ENCODE assay signal across 8 cellular contexts in genomic region chr2:177552414-177553175, GRCh38.
DNase-seq lines count a peak whose midpoint lies in the region; ATAC-seq and TF ChIP-seq lines count a peak whose summit lies in the region.

No MANE protein-coding gene starts in this region.

- H3K36me3 Mint-ChIP-seq in endothelial cell (ENCODE audit: low read depth, unreplicated experiment), result no peaks in the 10 kb centered on the region

- H3K27ac ChIP-seq in mesodermal cell (ENCODE audit: low read depth, low read length, severe bottlenecking), result peak overlapping the region; percentile 99

- DNase-seq in Caki2 (ENCODE audit: low read depth), result peak; percentile 93
- DNase-seq in HUDEP-2 (lab: John Stamatoyannopoulos, UW; ENCODE audit: unreplicated experiment in 76 of 76), result peak in 75 of 76 experiments; percentile 20 to 93 (median 79)
- peak; percentile 81 for DNase-seq in NOMO-1 treated with dmso at 0.1 percent for 144 hours (lab: John Stamatoyannopoulos, UW; ENCODE audit: unreplicated experiment)
- peak; percentile 86 for DNase-seq in activated CD8-positive, alpha-beta memory T cell treated with anti-CD3 and anti-CD28 coated beads, Interleukin-2, amount 50 U/mL, for 4 hours
- peak; percentile 85 for DNase-seq in endothelial cell (ENCODE audit: low spot score)
- DNase-seq in stimulated activated CD8-positive, alpha-beta memory T cell treated with anti-CD3 and anti-CD28 coated beads, Interleukin-15, amount 100 ng/mL, for 1 hour (ENCODE audit: low read depth), result peak; percentile 76

- peak overlapping the region; percentile 53 for H3K4me3 ChIP-seq in mesodermal cell (ENCODE audit: extremely low read depth, insufficient read depth, low read length, poor library complexity, severe bottlenecking)

- peaks cover 8% of the 10 kb centered on the region for H3K9me3 ChIP-seq in mesodermal cell (ENCODE audit: control insufficient read depth, low read length)

- 1 to 2% methylated on average over 44 to 52 of the region's 65 CpGs for WGBS in mesodermal cell (ENCODE audit: insufficient coverage in 2 of 2), 2 experiments

- H3K4me1 ChIP-seq in mesodermal cell (ENCODE audit: control insufficient read depth, insufficient read depth, low read length, poor library complexity, severe bottlenecking), result no peaks in the 10 kb centered on the region

- peaks cover 35% of the 10 kb centered on the region for H3K4me1 Mint-ChIP-seq in endothelial cell (ENCODE audit: unreplicated experiment)

- no peaks in the 10 kb centered on the region for H3K9me3 Mint-ChIP-seq in endothelial cell (ENCODE audit: unreplicated experiment)

- H3K27me3 Mint-ChIP-seq in endothelial cell (ENCODE audit: unreplicated experiment), result peaks cover 5% of the 10 kb centered on the region

- in situ Hi-C loops in Caki2 (cut with HindIII; ENCODE audit: low pct_unique_long_range_greater_than_20kb, low sequenced_read_pairs), result no loop called here

- peak overlapping the region; percentile 95 for H3K4me3 Mint-ChIP-seq in endothelial cell (ENCODE audit: unreplicated experiment)

- no peaks in the 10 kb centered on the region for H3K36me3 ChIP-seq in mesodermal cell (ENCODE audit: control insufficient read depth, insufficient read depth, low read length)

- TF ChIP-seq CTCF in endothelial cell (IDR thresholded peaks at IDR 0.05; ENCODE audit: unreplicated experiment), result no peak

- peak; percentile 94 for ATAC-seq in GM21423 (IDR thresholded peaks at IDR 0.05; ENCODE audit: unreplicated experiment)

- H3K27ac Mint-ChIP-seq in endothelial cell (ENCODE audit: unreplicated experiment), result peak overlapping the region; percentile 100

Comparison
In these comparisons a context has a peak if more than half of its experiments do, and no peak if none do; other contexts are left out.
1. Peak in every context shown above with its lines: DNase-seq, ATAC-seq, H3K4me3 ChIP-seq and H3K27ac ChIP-seq.